1 cellular context compared by ENCODE assay signal in genomic region chr20:362271-363254, GRCh38.
TF ChIP-seq lines count a peak whose summit lies in the region.

No MANE protein-coding gene starts in this region.

TF ChIP-seq in HEK293, 187 proteins besides CTCF, POLR2A, EP300 and RAD21 (continued from another document):
- TF ChIP-seq PRDM2 (tag by site-specific recombination; IDR thresholded peaks at IDR 0.05; ENCODE audit: borderline replicate concordance) (no peak), ZNF580 (tag by site-specific recombination; IDR thresholded peaks at IDR 0.05) (no peak), ZBTB8A (tag by site-specific recombination; IDR thresholded peaks at IDR 0.05) (0 out of 2 replicates have a peak, but pooled peaks have one; percentile 13), IKZF3 (tag by site-specific recombination; IDR thresholded peaks at IDR 0.05) (no peak), ZNF132 (tag by site-specific recombination; IDR thresholded peaks at IDR 0.05; ENCODE audit: borderline replicate concordance) (no peak), SP7 (tag by site-specific recombination; IDR thresholded peaks at IDR 0.05) (peak; percentile 32; the same call in 1 of the 2 replicates), ZNF660 (tag by site-specific recombination; IDR thresholded peaks at IDR 0.05) (no peak), ZNF221 (tag by site-specific recombination; IDR thresholded peaks at IDR 0.05; ENCODE audit: borderline replicate concordance) (no peak)
